Comparison of ENCODE assay signal across 1 cellular context in the genomic region with DNA sequence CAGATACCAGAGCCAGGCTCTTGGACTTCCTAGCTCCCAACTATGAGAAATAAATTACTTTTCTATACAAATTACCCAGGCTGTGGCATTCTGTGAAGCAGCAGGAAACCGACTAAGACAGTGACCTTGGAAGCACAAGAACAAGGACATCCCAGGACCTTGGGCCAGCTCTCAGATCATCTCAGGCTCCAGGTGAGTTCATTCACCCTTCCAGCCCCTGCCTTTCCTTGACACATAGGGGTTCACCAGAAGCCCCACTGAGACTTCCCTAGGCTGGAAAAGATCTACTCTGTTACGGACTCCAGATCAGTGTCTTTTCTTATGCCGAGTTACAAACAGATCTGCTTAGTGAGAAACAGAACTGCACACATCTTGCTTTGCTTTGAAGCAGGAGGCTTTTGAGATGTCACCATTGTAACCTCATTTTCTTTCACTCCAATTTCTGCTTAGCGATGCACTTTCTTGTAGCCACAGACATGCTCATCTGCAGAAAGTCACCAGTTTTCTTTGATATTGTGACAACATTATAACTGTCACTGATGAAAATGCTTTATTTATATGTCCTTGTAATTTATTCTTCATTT.
TF ChIP-seq lines count a peak whose summit lies in the region.

No MANE protein-coding gene starts in this region.

TF ChIP-seq in SK-N-SH treated with all-trans-retinoic acid at 6 μM for 48 hours, 23 proteins besides CTCF, POLR2A, EP300 and RAD21 (continued from another document):
- TF ChIP-seq, protein P1, sequence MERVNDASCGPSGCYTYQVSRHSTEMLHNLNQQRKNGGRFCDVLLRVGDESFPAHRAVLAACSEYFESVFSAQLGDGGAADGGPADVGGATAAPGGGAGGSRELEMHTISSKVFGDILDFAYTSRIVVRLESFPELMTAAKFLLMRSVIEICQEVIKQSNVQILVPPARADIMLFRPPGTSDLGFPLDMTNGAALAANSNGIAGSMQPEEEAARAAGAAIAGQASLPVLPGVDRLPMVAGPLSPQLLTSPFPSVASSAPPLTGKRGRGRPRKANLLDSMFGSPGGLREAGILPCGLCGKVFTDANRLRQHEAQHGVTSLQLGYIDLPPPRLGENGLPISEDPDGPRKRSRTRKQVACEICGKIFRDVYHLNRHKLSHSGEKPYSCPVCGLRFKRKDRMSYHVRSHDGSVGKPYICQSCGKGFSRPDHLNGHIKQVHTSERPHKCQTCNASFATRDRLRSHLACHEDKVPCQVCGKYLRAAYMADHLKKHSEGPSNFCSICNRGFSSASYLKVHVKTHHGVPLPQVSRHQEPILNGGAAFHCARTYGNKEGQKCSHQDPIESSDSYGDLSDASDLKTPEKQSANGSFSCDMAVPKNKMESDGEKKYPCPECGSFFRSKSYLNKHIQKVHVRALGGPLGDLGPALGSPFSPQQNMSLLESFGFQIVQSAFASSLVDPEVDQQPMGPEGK (CRISPR knock-in tag; IDR thresholded peaks at IDR 0.05; ENCODE audit: borderline replicate concordance), result no peak
- TF ChIP-seq ZC3H10 (CRISPR knock-in tag; IDR thresholded peaks at IDR 0.05), result no peak
- TF ChIP-seq OSR1 (CRISPR knock-in tag; IDR thresholded peaks at IDR 0.05), result no peak
- no peak for TF ChIP-seq TCF4 (CRISPR knock-in tag; IDR thresholded peaks at IDR 0.05; ENCODE audit: borderline replicate concordance)
- no peak for TF ChIP-seq ZFP3 (CRISPR knock-in tag; IDR thresholded peaks at IDR 0.05)
- TF ChIP-seq, protein P2, sequence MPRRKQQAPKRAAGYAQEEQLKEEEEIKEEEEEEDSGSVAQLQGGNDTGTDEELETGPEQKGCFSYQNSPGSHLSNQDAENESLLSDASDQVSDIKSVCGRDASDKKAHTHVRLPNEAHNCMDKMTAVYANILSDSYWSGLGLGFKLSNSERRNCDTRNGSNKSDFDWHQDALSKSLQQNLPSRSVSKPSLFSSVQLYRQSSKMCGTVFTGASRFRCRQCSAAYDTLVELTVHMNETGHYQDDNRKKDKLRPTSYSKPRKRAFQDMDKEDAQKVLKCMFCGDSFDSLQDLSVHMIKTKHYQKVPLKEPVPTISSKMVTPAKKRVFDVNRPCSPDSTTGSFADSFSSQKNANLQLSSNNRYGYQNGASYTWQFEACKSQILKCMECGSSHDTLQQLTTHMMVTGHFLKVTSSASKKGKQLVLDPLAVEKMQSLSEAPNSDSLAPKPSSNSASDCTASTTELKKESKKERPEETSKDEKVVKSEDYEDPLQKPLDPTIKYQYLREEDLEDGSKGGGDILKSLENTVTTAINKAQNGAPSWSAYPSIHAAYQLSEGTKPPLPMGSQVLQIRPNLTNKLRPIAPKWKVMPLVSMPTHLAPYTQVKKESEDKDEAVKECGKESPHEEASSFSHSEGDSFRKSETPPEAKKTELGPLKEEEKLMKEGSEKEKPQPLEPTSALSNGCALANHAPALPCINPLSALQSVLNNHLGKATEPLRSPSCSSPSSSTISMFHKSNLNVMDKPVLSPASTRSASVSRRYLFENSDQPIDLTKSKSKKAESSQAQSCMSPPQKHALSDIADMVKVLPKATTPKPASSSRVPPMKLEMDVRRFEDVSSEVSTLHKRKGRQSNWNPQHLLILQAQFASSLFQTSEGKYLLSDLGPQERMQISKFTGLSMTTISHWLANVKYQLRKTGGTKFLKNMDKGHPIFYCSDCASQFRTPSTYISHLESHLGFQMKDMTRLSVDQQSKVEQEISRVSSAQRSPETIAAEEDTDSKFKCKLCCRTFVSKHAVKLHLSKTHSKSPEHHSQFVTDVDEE (CRISPR knock-in tag; IDR thresholded peaks at IDR 0.05), result no peak
- TF ChIP-seq GLIS3 (CRISPR knock-in tag; IDR thresholded peaks at IDR 0.05), result no peak
- no peak for TF ChIP-seq ZNF70 (CRISPR knock-in tag; IDR thresholded peaks at IDR 0.05)
- no peak for TF ChIP-seq ISL1 (CRISPR knock-in tag; IDR thresholded peaks at IDR 0.05)
- TF ChIP-seq, protein P3, sequence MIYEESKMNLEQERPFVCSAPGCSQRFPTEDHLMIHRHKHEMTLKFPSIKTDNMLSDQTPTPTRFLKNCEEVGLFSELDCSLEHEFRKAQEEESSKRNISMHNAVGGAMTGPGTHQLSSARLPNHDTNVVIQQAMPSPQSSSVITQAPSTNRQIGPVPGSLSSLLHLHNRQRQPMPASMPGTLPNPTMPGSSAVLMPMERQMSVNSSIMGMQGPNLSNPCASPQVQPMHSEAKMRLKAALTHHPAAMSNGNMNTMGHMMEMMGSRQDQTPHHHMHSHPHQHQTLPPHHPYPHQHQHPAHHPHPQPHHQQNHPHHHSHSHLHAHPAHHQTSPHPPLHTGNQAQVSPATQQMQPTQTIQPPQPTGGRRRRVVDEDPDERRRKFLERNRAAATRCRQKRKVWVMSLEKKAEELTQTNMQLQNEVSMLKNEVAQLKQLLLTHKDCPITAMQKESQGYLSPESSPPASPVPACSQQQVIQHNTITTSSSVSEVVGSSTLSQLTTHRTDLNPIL (CRISPR knock-in tag; IDR thresholded peaks at IDR 0.05; ENCODE audit: low read depth), result no peak
- no peak for TF ChIP-seq SNAI2 (CRISPR knock-in tag; IDR thresholded peaks at IDR 0.05)
- no peak for TF ChIP-seq ZNF565 (CRISPR knock-in tag; conservative IDR thresholded peaks at IDR 0.05; ENCODE audit: low read depth)
- no peak for TF ChIP-seq BACH2 (CRISPR knock-in tag; IDR thresholded peaks at IDR 0.05; ENCODE audit: borderline replicate concordance)
